11 cellular contexts compared by ENCODE assay signal in genomic region chr4:15034071-15034764, GRCh38. TPM values are rescaled to one million over a fixed set of nuclear protein-coding genes. Genes with fewer than 3 reads are reported as not detected.
DNase-seq lines count a peak whose midpoint lies in the region; ATAC-seq and TF ChIP-seq lines count a peak whose summit lies in the region.
"Had no signal": no experiment of that assay in that cellular context is flagged by ENCODE, and none has a peak within 500 bp of the region (broad histone marks: within the 10 kb centered on the region; RNA-seq: fewer than 3 reads in every experiment).

No MANE protein-coding gene starts in this region.

- H3K4me3 ChIP-seq in RWPE2 (ENCODE audit: severe bottlenecking) = no peak overlapping the region

- DNase-seq in EH (ENCODE audit: low read depth) (peak; percentile 93), RWPE2 (ENCODE audit: low spot score) (peak; percentile 56), epithelial cell of prostate (ENCODE audit: low read depth, low spot score) (peak; percentile 39), renal cortical epithelial cell (ENCODE audit: low read depth) (peak; percentile 71)
- DNase-seq: activated naive CD8-positive, alpha-beta T cell treated with anti-CD3 and anti-CD28 coated beads, Interleukin-2, amount 50 U/mL, for 24 hours; DMS79; NCI-H187 had no signal

- H3K9me3 ChIP-seq in RWPE2 (ENCODE audit: severe bottlenecking) = peaks cover 5% of the 10 kb centered on the region

- no peaks in the 10 kb centered on the region for H3K27me3 ChIP-seq in RWPE2 (ENCODE audit: insufficient read depth, poor library complexity, severe bottlenecking)

- H3K36me3 ChIP-seq in RWPE2 (ENCODE audit: low read depth) = peaks cover 23% of the 10 kb centered on the region

- H3K27ac ChIP-seq in RWPE2 (ENCODE audit: poor library complexity, severe bottlenecking) (peak overlapping the region; percentile 14), epithelial cell of prostate (peak overlapping the region; percentile 50)

- no peak for TF ChIP-seq CTCF in RWPE2 (IDR thresholded peaks at IDR 0.05; ENCODE audit: poor library complexity, severe bottlenecking)

- peaks cover 22% of the 10 kb centered on the region for H3K4me1 ChIP-seq in RWPE2 (ENCODE audit: insufficient read depth, poor library complexity, severe bottlenecking)

- ATAC-seq in RWPE2 (ENCODE audit: low read depth) = peak; percentile 85
- no peak for ATAC-seq in HG02588 (IDR thresholded peaks at IDR 0.05; ENCODE audit: unreplicated experiment)
- ATAC-seq in HG03045 (IDR thresholded peaks at IDR 0.05; ENCODE audit: unreplicated experiment) = no peak
- no peak for ATAC-seq in HG02642 (IDR thresholded peaks at IDR 0.05; ENCODE audit: poor library complexity, unreplicated experiment)
- ATAC-seq: esophagus mucosa had no signal

RNA-seq across cellular contexts. Expression of gene CPEB2, which starts 31.9 kb away (rescaled TPM):
- 11.5 and 104 TPM in 2 replicates for total RNA-seq in renal cortical epithelial cell

Comparison
In these comparisons a context has a peak if more than half of its experiments do, and no peak if none do; other contexts are left out.
1. DNase-seq: peak in every context shown above with its lines; median percentile 93 in EH; 71 in renal cortical epithelial cell; 56 in RWPE2; 39 in epithelial cell of prostate.